ENCODE assay signal across 10 cellular contexts in genomic region chr1:39194398-39195051, GRCh38. TPM values are rescaled to one million over a fixed set of nuclear protein-coding genes. Genes with fewer than 3 reads are reported as not detected.
DNase-seq lines count a peak whose midpoint lies in the region; ATAC-seq and TF ChIP-seq lines count a peak whose summit lies in the region.
"Had no signal": no experiment of that assay in that cellular context is flagged by ENCODE, and none has a peak within 500 bp of the region (broad histone marks: within the 10 kb centered on the region; RNA-seq: fewer than 3 reads in every experiment).

No MANE protein-coding gene starts in this region.

- H3K79me2 ChIP-seq in PC-3 (ENCODE audit: low read length) = peaks cover 73% of the 10 kb centered on the region

- peak overlapping the region; percentile 79 for H3K9ac ChIP-seq in BLaER1
- no peak overlapping the region for H3K9ac ChIP-seq in PC-3 (ENCODE audit: low read length)
- H3K9ac ChIP-seq in colonic mucosa (ENCODE audit: low read depth in 2 of 2, low read length in 2 of 2) = no peak overlapping the region

- no peak for DNase-seq in PC-3
- no peak for DNase-seq in colonic mucosa
- DNase-seq in nephron progenitor cell = no peak
- DNase-seq in NCI-H2081 treated with DMSO at 0.1 percent for 48 hours (lab: John Stamatoyannopoulos, UW) = no peak
- no peak for DNase-seq in iPS-NIHi11 (ENCODE audit: low spot score)
- DNase-seq: NCI-H510A had no signal

- H3K4me1 ChIP-seq in BLaER1 (peaks cover 97% of the 10 kb centered on the region), PC-3 (ENCODE audit: insufficient read depth, low read length) (peaks cover 70% of the 10 kb centered on the region), colonic mucosa (peaks cover 10% of the 10 kb centered on the region)

- no peaks in the 10 kb centered on the region for H3K9me2 ChIP-seq in PC-3 (replicated peaks; ENCODE audit: low read length)

- H3K36me3 ChIP-seq in BLaER1 (no peaks in the 10 kb centered on the region), PC-3 (ENCODE audit: low read depth, low read length) (no peaks in the 10 kb centered on the region), colonic mucosa (no peaks in the 10 kb centered on the region)
- H3K36me3 ChIP-seq: cardiac muscle cell had no signal

- peaks cover 36% of the 10 kb centered on the region for H3K4me1 Mint-ChIP-seq in nephron progenitor cell

- H3K9me3 ChIP-seq in BLaER1 (no peaks in the 10 kb centered on the region), PC-3 (ENCODE audit: low read length) (no peaks in the 10 kb centered on the region), colonic mucosa (no peaks in the 10 kb centered on the region)

- POLR2A ChIA-PET in PC-3 (lab: Charles Lee; ENCODE audit: unreplicated experiment) = no interaction called here

- H3K36me3 Mint-ChIP-seq in nephron progenitor cell (ENCODE audit: low read depth) = peaks cover 8% of the 10 kb centered on the region

- BruUV-seq in PC-3 (replicated peaks; lab: Mats Ljungman, UMichigan) = no TSS peak

- H3K4me3 ChIP-seq in BLaER1 = no peak overlapping the region
- H3K4me3 ChIP-seq in PC-3 (ENCODE audit: low read length) = no peak overlapping the region
- no peak overlapping the region for H3K4me3 ChIP-seq in colonic mucosa
- H3K4me3 ChIP-seq: cardiac muscle cell had no signal

- no peak overlapping the region for H3K4me3 Mint-ChIP-seq in nephron progenitor cell

- H3K27ac ChIP-seq in BLaER1 (peak overlapping the region; percentile 93), PC-3 (ENCODE audit: low read length) (peak overlapping the region; percentile 40), colonic mucosa (peak overlapping the region; percentile 28)
- H3K27ac ChIP-seq: cardiac muscle cell had no signal

- intact Hi-C loops in PC-3 (cut with micrococcal nuclease) = loop anchor here (10.0 kb wide), 1 partner anchor 200 kb away; no protein-coding TSS in a partner anchor
- intact Hi-C loops in colonic mucosa (cut with DNase I) = loop anchor here (5.0 kb wide), 1 partner anchor 63 kb away; no protein-coding TSS in a partner anchor

- H2AFZ ChIP-seq in PC-3 (ENCODE audit: low read length) = no peak overlapping the region

- no peaks in the 10 kb centered on the region for H3K27me3 ChIP-seq in BLaER1
- no peaks in the 10 kb centered on the region for H3K27me3 ChIP-seq in PC-3 (ENCODE audit: low read length)
- H3K27me3 ChIP-seq in colonic mucosa = no peaks in the 10 kb centered on the region
- H3K27me3 ChIP-seq: cardiac muscle cell had no signal

- H3K4me2 ChIP-seq in BLaER1 (peak overlapping the region; percentile 85), PC-3 (ENCODE audit: low read length) (peak overlapping the region; percentile 54)

- no peaks in the 10 kb centered on the region for H3K27me3 Mint-ChIP-seq in nephron progenitor cell (ENCODE audit: low read depth, poor library complexity)

- TF ChIP-seq CTCF in PC-3 (conservative IDR thresholded peaks at IDR 0.05; ENCODE audit: low read depth, low read length) (no peak), colonic mucosa (IDR thresholded peaks at IDR 0.05) (no peak), nephron progenitor cell (IDR thresholded peaks at IDR 0.05) (no peak)

- peak overlapping the region; percentile 46 for H3K27ac Mint-ChIP-seq in nephron progenitor cell

- no peaks in the 10 kb centered on the region for H4K20me1 ChIP-seq in BLaER1
- H4K20me1 ChIP-seq in PC-3 (ENCODE audit: low read length) = no peaks in the 10 kb centered on the region

- CTCF ChIA-PET in PC-3 (lab: Charles Lee) = interaction anchor here (0.8 to 1.2 kb wide), 2 partner anchors 10 to 64 kb away, joined by 3 to 6 read pairs; no protein-coding TSS in a partner anchor

- peaks cover 15% of the 10 kb centered on the region for H3F3A ChIP-seq in PC-3 (ENCODE audit: low read length, unreplicated experiment)

- H3K9me3 Mint-ChIP-seq in nephron progenitor cell = no peaks in the 10 kb centered on the region

- ATAC-seq in PC-3 = no peak
- no peak for ATAC-seq in HG03460 (IDR thresholded peaks at IDR 0.05; ENCODE audit: unreplicated experiment)
- ATAC-seq in GM18517 (IDR thresholded peaks at IDR 0.05; ENCODE audit: unreplicated experiment) = no peak

RNA-seq across cellular contexts. Expression of gene MACF1, which starts 10.0 kb away (rescaled TPM):
- total RNA-seq in PC-3 (2014; rRNA removed) (103 and 146 TPM in 2 replicates), colonic mucosa (100 to 1,000 TPM; 107 to 148 TPM)

Comparison
In these comparisons a context has a peak if more than half of its experiments do, and no peak if none do; other contexts are left out.
1. H3K27ac ChIP-seq: peak in every context shown above with its lines; median percentile 93 in BLaER1; 40 in PC-3; 28 in colonic mucosa.